9 cellular contexts compared by ENCODE assay signal in the genomic region with DNA sequence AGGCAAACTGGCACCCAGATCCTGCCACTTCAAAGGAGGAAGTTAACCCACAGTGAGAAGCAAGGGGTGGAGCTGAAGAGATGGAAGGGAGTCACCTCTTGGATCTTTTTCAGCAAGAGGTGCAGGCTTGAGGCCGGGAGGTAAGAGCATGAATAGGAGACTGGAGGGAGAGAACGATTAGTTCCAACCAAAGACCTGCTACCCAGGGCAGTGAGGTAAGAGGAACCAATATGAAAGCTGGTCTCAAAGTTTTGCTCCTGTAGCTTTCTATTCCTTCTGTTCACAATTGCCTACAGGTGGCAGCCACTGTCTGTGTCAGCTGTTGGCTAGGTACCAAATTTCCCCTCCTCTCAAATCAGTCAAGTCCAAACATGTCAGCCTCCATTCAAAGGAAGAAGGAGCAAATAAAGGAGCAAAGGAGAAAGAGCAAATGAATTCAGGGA. TPM values are rescaled to one million over a fixed set of nuclear protein-coding genes. Genes with fewer than 3 reads are reported as not detected.
DNase-seq lines count a peak whose midpoint lies in the region; ATAC-seq and TF ChIP-seq lines count a peak whose summit lies in the region.
"Had no signal": no experiment of that assay in that cellular context is flagged by ENCODE, and none has a peak within 500 bp of the region (broad histone marks: within the 10 kb centered on the region; RNA-seq: fewer than 3 reads in every experiment).

No MANE protein-coding gene starts in this region.

- H3K27me3 ChIP-seq in colonic mucosa, result no peaks in the 10 kb centered on the region
- H3K27me3 ChIP-seq: upper lobe of left lung had no signal

- ATAC-seq in GM21723 (IDR thresholded peaks at IDR 0.05; ENCODE audit: unreplicated experiment), result peak; percentile 62

- intact Hi-C loops in colonic mucosa (cut with DNase I), result no loop called here

- H3K9ac ChIP-seq in colonic mucosa (ENCODE audit: low read depth in 2 of 2, low read length in 2 of 2), result no peak overlapping the region

- in situ Hi-C loops in G401 (cut with HindIII; ENCODE audit: low sequenced_read_pairs), result no loop called here

- no peak overlapping the region for H3K4me3 ChIP-seq in colonic mucosa
- H3K4me3 ChIP-seq: upper lobe of left lung had no signal

- no peaks in the 10 kb centered on the region for H3K9me3 ChIP-seq in colonic mucosa
- H3K9me3 ChIP-seq: upper lobe of left lung had no signal

- no peak for TF ChIP-seq CTCF in colonic mucosa (IDR thresholded peaks at IDR 0.05)

- DNase-seq in COR-L47 (lab: John Stamatoyannopoulos, UW), result peak; percentile 76
- DNase-seq in NCI-H510A (lab: John Stamatoyannopoulos, UW), result peak; percentile 71
- DNase-seq in colonic mucosa, result peak; percentile 42
- DNase-seq in G401 (ENCODE audit: low spot score), result no peak
- DNase-seq in AG08395 (ENCODE audit: low spot score), result no peak
- DNase-seq in activated CD4-positive, alpha-beta T cell treated with anti-CD3 and anti-CD28 coated beads for 1 hour, result no peak
- no peak for DNase-seq in stimulated activated CD4-positive, alpha-beta T cell treated with anti-CD3 and anti-CD28 coated beads, Interleukin-2, amount 100 ng/mL, for 48 hours

- no peak overlapping the region for H3K27ac ChIP-seq in colonic mucosa
- H3K27ac ChIP-seq: upper lobe of left lung had no signal

- H3K4me1 ChIP-seq in colonic mucosa, result no peaks in the 10 kb centered on the region
- H3K4me1 ChIP-seq: upper lobe of left lung had no signal

- no peaks in the 10 kb centered on the region for H3K36me3 ChIP-seq in colonic mucosa
- H3K36me3 ChIP-seq: upper lobe of left lung had no signal

RNA-seq across cellular contexts. Expression of a gene that starts 14.9 kb away (rescaled TPM):
- 1 to 10 TPM; 1.9 TPM for total RNA-seq in colonic mucosa
- 0.85 TPM in 1 of 2 replicates, not detected in the other for total RNA-seq in G401 (2014; rRNA removed; shearing (Covaris generic))
- total RNA-seq: upper lobe of left lung had no signal

RNA-seq across cellular contexts. Expression of a gene that starts 18.7 kb away (rescaled TPM):
- total RNA-seq in colonic mucosa, result 100 to 1,000 TPM; 261 to 273 TPM
- total RNA-seq in G401 (2014; rRNA removed; shearing (Covaris generic)), result 1.6 TPM in 1 of 2 replicates, not detected in the other

RNA-seq across cellular contexts. Expression of a gene that starts 24.9 kb away (rescaled TPM):
- 1 to 10 TPM; 3.7 to 5.7 TPM for total RNA-seq in colonic mucosa
- 5.3 and 9.1 TPM in 2 replicates for total RNA-seq in G401 (2014; rRNA removed; shearing (Covaris generic))

RNA-seq across cellular contexts. Expression of a gene that starts 47.3 kb away (rescaled TPM):
- total RNA-seq in colonic mucosa, result 10 to 100 TPM in 1 of 2 donors, 1 to 10 TPM in 1; 7.3 to 21.1 TPM
- total RNA-seq in G401 (2014; rRNA removed; shearing (Covaris generic)), result 17.4 and 23.9 TPM in 2 replicates

RNA-seq across cellular contexts. Expression of a gene that starts 57.7 kb away (rescaled TPM):
- total RNA-seq in colonic mucosa, result 1 to 10 TPM; 4.8 to 7.0 TPM
- total RNA-seq in G401 (2014; rRNA removed; shearing (Covaris generic)), result 44.2 TPM in 2 replicates

Comparison
In these comparisons a context has a peak if more than half of its experiments do, and no peak if none do; other contexts are left out.
1. DNase-seq: peak in COR-L47 (single experiment), NCI-H510A (single experiment) and colonic mucosa (single experiment); none in G401 (single experiment), AG08395 (single experiment), activated CD4-positive, alpha-beta T cell treated with anti-CD3 and anti-CD28 coated beads for 1 hour (single experiment) and stimulated activated CD4-positive, alpha-beta T cell treated with anti-CD3 and anti-CD28 coated beads, Interleukin-2, amount 100 ng/mL, for 48 hours (0 of 2).
2. RNA of a gene that starts 18.7 kb away (total RNA-seq): 261 to 273 TPM in colonic mucosa; 1.6 TPM in G401; every median in the first group is over 100 times any median in the second.